ENCODE assay signal across 9 cellular contexts in genomic region chr5:143413964-143414669, GRCh38. TPM values are rescaled to one million over a fixed set of nuclear protein-coding genes. Genes with fewer than 3 reads are reported as not detected.
DNase-seq lines count a peak whose midpoint lies in the region; ATAC-seq and TF ChIP-seq lines count a peak whose summit lies in the region.
"Had no signal": no experiment of that assay in that cellular context is flagged by ENCODE, and none has a peak within 500 bp of the region (broad histone marks: within the 10 kb centered on the region; RNA-seq: fewer than 3 reads in every experiment).

No MANE protein-coding gene starts in this region.

- H3K36me3 ChIP-seq in Karpas-422 (ENCODE audit: insufficient read depth, low read length) (peaks cover 13% of the 10 kb centered on the region; the same call in 1 of the 2 replicates), mucosa of descending colon (ENCODE audit: low read depth) (no peaks in the 10 kb centered on the region)

- H3K9me3 ChIP-seq in Karpas-422 (ENCODE audit: low read length): no peaks in the 10 kb centered on the region
- H3K9me3 ChIP-seq in mucosa of descending colon: no peaks in the 10 kb centered on the region

- DNase-seq in activated T-cell treated with anti-CD3 and anti-CD28 coated beads, Interleukin-2, amount 50 U/mL, for 72 hours: no peak
- DNase-seq in activated T-cell treated with anti-CD3 and anti-CD28 coated beads for 4 hours: no peak
- peak; percentile 86 for DNase-seq in Karpas-422
- DNase-seq in stimulated activated effector memory CD8-positive, alpha-beta T cell treated with anti-CD3 and anti-CD28 coated beads, Interleukin-12 subunit alpha, Interleukin-12 subunit beta, amount 100 ng/mL, for 72 hours (ENCODE audit: low spot score in 2 of 2): no peak
- DNase-seq in mucosa of descending colon: no peak
- no peak for DNase-seq in GDM1 (lab: John Stamatoyannopoulos, UW)
- DNase-seq in NCI-H1092 treated with DMSO at 0.1 percent for 48 hours (lab: John Stamatoyannopoulos, UW): no peak
- DNase-seq: T-helper 1 cell had no signal

- H3K79me2 ChIP-seq in Karpas-422 (ENCODE audit: low read length): peaks cover 100% of the 10 kb centered on the region

- H3K4me3 Mint-ChIP-seq in activated T-cell treated with anti-CD3 and anti-CD28 coated beads, Interleukin-2, amount 50 U/mL, for 72 hours: peak overlapping the region in 1 of 2 donors; percentile 27
- H3K4me3 Mint-ChIP-seq in stimulated activated effector memory CD8-positive, alpha-beta T cell treated with anti-CD3 and anti-CD28 coated beads, Interleukin-12 subunit alpha, Interleukin-12 subunit beta, amount 100 ng/mL, for 72 hours: no peak overlapping the region

- H3K27me3 ChIP-seq in Karpas-422 (ENCODE audit: low read length): no peaks in the 10 kb centered on the region

- H4K20me1 ChIP-seq in Karpas-422 (ENCODE audit: insufficient read depth, low read depth, low read length): no peaks in the 10 kb centered on the region

- H3K4me2 ChIP-seq in Karpas-422 (ENCODE audit: low read depth, low read length, poor library complexity, severe bottlenecking): peak overlapping the region; percentile 84

- peak overlapping the region; percentile 98 for H3K27ac ChIP-seq in Karpas-422 (ENCODE audit: low read length)

- H3K4me1 ChIP-seq in Karpas-422 (ENCODE audit: low read length) (peaks cover 100% of the 10 kb centered on the region), mucosa of descending colon (ENCODE audit: low read depth) (peaks cover 23% of the 10 kb centered on the region)

- no peaks in the 10 kb centered on the region for H3K27me3 Mint-ChIP-seq in activated T-cell treated with anti-CD3 and anti-CD28 coated beads, Interleukin-2, amount 50 U/mL, for 72 hours (ENCODE audit: low read depth)

- H2AFZ ChIP-seq in Karpas-422 (ENCODE audit: low read length): no peak overlapping the region

- no peak for ATAC-seq in activated T-cell treated with anti-CD3 and anti-CD28 coated beads, Interleukin-2, amount 50 U/mL, for 72 hours (replicated peaks in 1 of 2)
- peak; percentile 54 for ATAC-seq in HG02610 (IDR thresholded peaks at IDR 0.05; ENCODE audit: unreplicated experiment)
- ATAC-seq in stimulated activated effector memory CD8-positive, alpha-beta T cell treated with anti-CD3 and anti-CD28 coated beads, Interleukin-12 subunit alpha, Interleukin-12 subunit beta, amount 100 ng/mL, for 72 hours: peak; percentile 47
- ATAC-seq in mucosa of descending colon: no peak

- H3K9me2 ChIP-seq in Karpas-422 (replicated peaks; ENCODE audit: insufficient read depth, low read length): no peaks in the 10 kb centered on the region

- H3K36me3 Mint-ChIP-seq in activated T-cell treated with anti-CD3 and anti-CD28 coated beads, Interleukin-2, amount 50 U/mL, for 72 hours (ENCODE audit: insufficient read depth in 2 of 2): peaks cover 0 to 1% of the 10 kb centered on the region in 2 donors
- H3K36me3 Mint-ChIP-seq in stimulated activated effector memory CD8-positive, alpha-beta T cell treated with anti-CD3 and anti-CD28 coated beads, Interleukin-12 subunit alpha, Interleukin-12 subunit beta, amount 100 ng/mL, for 72 hours: no peaks in the 10 kb centered on the region

- peaks cover 36% of the 10 kb centered on the region for H3K4me1 Mint-ChIP-seq in activated T-cell treated with anti-CD3 and anti-CD28 coated beads, Interleukin-2, amount 50 U/mL, for 72 hours (ENCODE audit: low read depth)
- H3K4me1 Mint-ChIP-seq in stimulated activated effector memory CD8-positive, alpha-beta T cell treated with anti-CD3 and anti-CD28 coated beads, Interleukin-12 subunit alpha, Interleukin-12 subunit beta, amount 100 ng/mL, for 72 hours: peaks cover 14% of the 10 kb centered on the region

- intact Hi-C loops in mucosa of descending colon (cut with DNase I, micrococcal nuclease): no loop called here

- H3K27ac Mint-ChIP-seq in activated T-cell treated with anti-CD3 and anti-CD28 coated beads, Interleukin-2, amount 50 U/mL, for 72 hours: peak overlapping the region; percentile 21
- H3K27ac Mint-ChIP-seq in stimulated activated effector memory CD8-positive, alpha-beta T cell treated with anti-CD3 and anti-CD28 coated beads, Interleukin-12 subunit alpha, Interleukin-12 subunit beta, amount 100 ng/mL, for 72 hours: no peak overlapping the region

- TF ChIP-seq CTCF in mucosa of descending colon (IDR thresholded peaks at IDR 0.05): no peak

- peak overlapping the region; percentile 51 for H3K9ac ChIP-seq in Karpas-422 (ENCODE audit: low read length)

- H3K4me3 ChIP-seq in Karpas-422 (ENCODE audit: low read length) (peak overlapping the region; percentile 49), mucosa of descending colon (no peak overlapping the region)

- H3K9me3 Mint-ChIP-seq in activated T-cell treated with anti-CD3 and anti-CD28 coated beads, Interleukin-2, amount 50 U/mL, for 72 hours: no peaks in the 10 kb centered on the region
- no peaks in the 10 kb centered on the region for H3K9me3 Mint-ChIP-seq in stimulated activated effector memory CD8-positive, alpha-beta T cell treated with anti-CD3 and anti-CD28 coated beads, Interleukin-12 subunit alpha, Interleukin-12 subunit beta, amount 100 ng/mL, for 72 hours

RNA-seq across cellular contexts. Expression of gene NR3C1, which starts 10.6 kb away (rescaled TPM):
- total RNA-seq in activated T-cell treated with anti-CD3 and anti-CD28 coated beads, Interleukin-2, amount 50 U/mL, for 72 hours: 100 to 1,000 TPM in 1 of 2 donors, 10 to 100 TPM in 1; 93.5 to 104 TPM
- total RNA-seq in Karpas-422 (2014; rRNA removed; shearing (Covaris generic); ENCODE audit: low replicate concordance): 189 and 364 TPM in 2 replicates
- 10 to 100 TPM; 25.6 to 59.0 (median 27.7) TPM for total RNA-seq in mucosa of descending colon

Comparison
In these comparisons a context has a peak if more than half of its experiments do, and no peak if none do; other contexts are left out.
1. ATAC-seq: peak in HG02610 (single experiment) and stimulated activated effector memory CD8-positive, alpha-beta T cell treated with anti-CD3 and anti-CD28 coated beads, Interleukin-12 subunit alpha, Interleukin-12 subunit beta, amount 100 ng/mL, for 72 hours (single experiment); none in activated T-cell treated with anti-CD3 and anti-CD28 coated beads, Interleukin-2, amount 50 U/mL, for 72 hours (0 of 2) and mucosa of descending colon (single experiment).